ENCODE assay signal across 12 cellular contexts in the genomic region with DNA sequence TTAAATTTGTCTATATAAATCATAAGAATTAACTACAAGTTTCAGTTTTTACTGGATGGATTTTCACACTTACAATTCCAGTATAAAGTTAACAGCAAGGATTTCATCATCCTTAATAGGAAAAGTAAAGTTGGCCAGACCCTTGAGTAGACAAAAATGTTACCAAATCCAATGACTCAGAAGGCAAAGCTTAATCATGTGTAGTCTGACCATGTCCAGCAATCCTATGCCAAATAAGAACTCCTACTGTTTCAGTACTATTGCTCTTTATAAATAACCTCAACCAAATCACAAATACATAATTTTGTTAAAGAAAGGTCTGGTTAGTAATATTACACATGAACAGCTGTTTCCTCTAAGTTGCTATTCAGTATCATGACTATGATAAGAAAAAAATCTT. TPM values are rescaled to one million over a fixed set of nuclear protein-coding genes. Genes with fewer than 3 reads are reported as not detected.
A peak's percentile ranks its signal among the peaks of the same experiment; 100 is the strongest.
DNase-seq lines count a peak whose midpoint lies in the region; ATAC-seq and TF ChIP-seq lines count a peak whose summit lies in the region.
"Had no signal": no experiment of that assay in that cellular context is flagged by ENCODE, and none has a peak within 500 bp of the region (broad histone marks: within the 10 kb centered on the region; RNA-seq: fewer than 3 reads in every experiment).

No MANE protein-coding gene starts in this region.

- intact Hi-C loops in Calu3 (cut with micrococcal nuclease; ENCODE audit: unreplicated experiment) = no loop called here
- intact Hi-C loops in psoas muscle (cut with DNase I) = no loop called here
- intact Hi-C loops in ovary (cut with DNase I) = no loop called here

- H3K4me1 Mint-ChIP-seq in Calu3 (ENCODE audit: low read depth, unreplicated experiment) = peaks cover 11% of the 10 kb centered on the region
- H3K4me1 Mint-ChIP-seq: IgD-negative memory B cell had no signal

- TF ChIP-seq POLR2A in ovary (IDR thresholded peaks at IDR 0.05) = no peak

- BruUV-seq in Calu3 (replicated peaks; lab: Mats Ljungman, UMichigan) = no TSS peak

- H3K36me3 Mint-ChIP-seq in Calu3 (ENCODE audit: insufficient read depth, unreplicated experiment) = peaks cover 14% of the 10 kb centered on the region
- H3K36me3 Mint-ChIP-seq: IgD-negative memory B cell had no signal

- H3K27me3 Mint-ChIP-seq in Calu3 (ENCODE audit: unreplicated experiment) = no peaks in the 10 kb centered on the region
- H3K27me3 Mint-ChIP-seq: IgD-negative memory B cell had no signal

- H3K9ac ChIP-seq in SK-N-MC (ENCODE audit: insufficient read length) = no peak overlapping the region

- H3K4me3 Mint-ChIP-seq in Calu3 (ENCODE audit: low read depth, unreplicated experiment) = no peak overlapping the region
- H3K4me3 Mint-ChIP-seq: IgD-negative memory B cell had no signal

- H3K9me3 ChIP-seq in SK-N-MC (ENCODE audit: low read depth, low read length) (0 out of 2 replicates have a peak, but pooled peaks cover 3% of the 10 kb centered on the region), psoas muscle (no peaks in the 10 kb centered on the region), ovary (no peaks in the 10 kb centered on the region)

- peaks cover 6% of the 10 kb centered on the region for H3K9me3 Mint-ChIP-seq in Calu3 (ENCODE audit: low read depth, unreplicated experiment)
- H3K9me3 Mint-ChIP-seq: IgD-negative memory B cell had no signal

- peaks cover 31% of the 10 kb centered on the region for H3K36me3 ChIP-seq in SK-N-MC (ENCODE audit: insufficient read depth, low read length)
- H3K36me3 ChIP-seq in psoas muscle (ENCODE audit: insufficient read depth in 1 of 2, low read depth in 1 of 2) = no peaks in the 10 kb centered on the region
- no peaks in the 10 kb centered on the region for H3K36me3 ChIP-seq in ovary

- peak overlapping the region; percentile 53 for H3K27ac Mint-ChIP-seq in Calu3 (ENCODE audit: unreplicated experiment)
- H3K27ac Mint-ChIP-seq: IgD-negative memory B cell had no signal

- TF ChIP-seq CTCF in Calu3 (IDR thresholded peaks at IDR 0.05; ENCODE audit: unreplicated experiment) (no peak), foreskin keratinocyte (conservative IDR thresholded peaks at IDR 0.05) (no peak), psoas muscle (IDR thresholded peaks at IDR 0.05) (no peak), ovary (IDR thresholded peaks at IDR 0.05) (no peak)

- peak; percentile 52 for ATAC-seq in foreskin keratinocyte
- peak; percentile 43 to 66 (median 61) for ATAC-seq in psoas muscle
- ATAC-seq in GM19328 (IDR thresholded peaks at IDR 0.05; ENCODE audit: unreplicated experiment) = no peak
- no peak for ATAC-seq in HG03354 (IDR thresholded peaks at IDR 0.05; ENCODE audit: poor library complexity, severe bottlenecking, unreplicated experiment)

- H3K27ac ChIP-seq in SK-N-MC (peak overlapping the region; percentile 40; the same call in 1 of the 2 replicates), foreskin keratinocyte (no peak overlapping the region), psoas muscle (peak overlapping the region; percentile 18), ovary (peak overlapping the region in 1 of 2 donors; percentile 40)

- H3K27me3 ChIP-seq in foreskin keratinocyte (no peaks in the 10 kb centered on the region), psoas muscle (ENCODE audit: insufficient read depth in 3 of 3, low read length in 2 of 3) (no peaks in the 10 kb centered on the region), ovary (no peaks in the 10 kb centered on the region)

- no peak for DNase-seq in Calu3
- no peak for DNase-seq in SK-N-MC (ENCODE audit: low read depth, low spot score)
- DNase-seq in foreskin keratinocyte = peak; percentile 55 to 69
- no peak for DNase-seq in psoas muscle
- no peak for DNase-seq in germinal center (ENCODE audit: low spot score)
- DNase-seq in ovary = no peak
- DNase-seq: activated effector memory CD4-positive, alpha-beta T cell treated with Interleukin-2 at 50 U/mL for 16 hours; DMS79 treated with DMSO at 0.1 percent for 48 hours; NCI-H774 had no signal

- CTCF ChIA-PET in Calu3 (lab: Charles Lee) = interaction anchor here (1.0 to 1.1 kb wide), 2 partner anchors 34 to 62 kb away, joined by 3 to 4 read pairs; no protein-coding TSS in a partner anchor

- H3K4me3 ChIP-seq in SK-N-MC (no peak overlapping the region), psoas muscle (no peak overlapping the region), ovary (no peak overlapping the region)

- TF ChIP-seq EP300 in ovary (IDR thresholded peaks at IDR 0.05) = no peak

- H3K4me1 ChIP-seq in foreskin keratinocyte (no peaks in the 10 kb centered on the region), psoas muscle (peaks cover 3% of the 10 kb centered on the region), ovary (ENCODE audit: insufficient read depth) (peaks cover 2% of the 10 kb centered on the region)

RNA-seq across cellular contexts. Expression of gene PLOD2, which starts 35.0 kb away (rescaled TPM):
- total RNA-seq in Calu3 (2022) = 84.0 and 123 TPM in 2 replicates
- total RNA-seq in foreskin keratinocyte = 13.5 and 22.9 TPM in 2 replicates
- 4.6 and 9.1 TPM in 2 replicates for polyA plus RNA-seq in foreskin keratinocyte
- total RNA-seq in psoas muscle = 1 to 10 TPM; 3.0 to 9.1 (median 7.6) TPM
- polyA plus RNA-seq in psoas muscle = 10 to 100 TPM in 1 of 3 donors, 1 to 10 TPM in 2; 2.0 to 15.7 (median 3.8) TPM
- total RNA-seq in ovary = 10 to 100 TPM; 32.7 to 65.4 (median 41.3) TPM
- 10 to 100 TPM; 29.6 to 39.6 TPM for polyA plus RNA-seq in ovary
- polyA plus RNA-seq: IgD-negative memory B cell had no signal

Comparison
In these comparisons a context has a peak if more than half of its experiments do, and no peak if none do; other contexts are left out.
1. DNase-seq: peak in foreskin keratinocyte (2 of 2); none in Calu3 (single experiment), SK-N-MC (single experiment), psoas muscle (0 of 2), germinal center (single experiment) and ovary (0 of 5).
2. ATAC-seq: peak in foreskin keratinocyte (single experiment) and psoas muscle (4 of 4); none in GM19328 (single experiment) and HG03354 (single experiment).